ENCODE assay signal across 7 cellular contexts in the genomic region with DNA sequence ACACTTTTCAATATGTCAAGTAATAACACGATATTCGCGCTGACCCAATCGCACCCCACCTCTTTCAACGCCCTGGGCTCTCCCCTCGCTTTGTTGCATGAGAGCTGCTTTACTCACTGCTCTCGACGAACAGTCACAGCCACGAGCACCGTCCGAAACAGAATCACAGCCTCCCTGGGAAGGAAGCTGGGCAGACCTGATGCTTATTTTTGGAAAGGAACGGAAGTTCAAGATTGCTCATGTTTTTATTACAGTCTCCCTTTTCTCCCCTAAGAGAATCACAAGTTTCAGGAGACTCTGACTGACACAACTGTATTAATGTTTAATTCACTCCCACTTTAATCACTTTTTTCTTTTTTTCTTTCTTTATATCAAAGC.
DNase-seq lines count a peak whose midpoint lies in the region; ATAC-seq and TF ChIP-seq lines count a peak whose summit lies in the region.

No MANE protein-coding gene starts in this region.

- ATAC-seq in GM19035 (IDR thresholded peaks at IDR 0.05; ENCODE audit: unreplicated experiment) (peak; percentile 77), HG02943 (IDR thresholded peaks at IDR 0.05; ENCODE audit: low read depth, unreplicated experiment) (peak; percentile 59), activated B cell treated with CpG ODN at 0.5 μM for 24 hours (ENCODE audit: low read depth) (peak; percentile 78), left cardiac atrium (peak; percentile 60 to 69)

- POLR2A ChIA-PET in activated B cell treated with CpG ODN at 0.5 μM for 24 hours (lab: Charles Lee) = interaction anchor here (0.7 to 2.0 kb wide), 4 partner anchors 12 to 774 kb away, joined by 3 to 15 read pairs (median 4); a partner anchor contains a TSS

- H3K9me3 Mint-ChIP-seq in activated B cell treated with CpG ODN at 0.5 μM for 24 hours = no peaks in the 10 kb centered on the region

- no peak for TF ChIP-seq EP300 in transverse colon (IDR thresholded peaks at IDR 0.05; ENCODE audit: low read depth)

- H3K4me3 Mint-ChIP-seq in activated B cell treated with CpG ODN at 0.5 μM for 24 hours = peak overlapping the region; percentile 67

- H3K36me3 Mint-ChIP-seq in activated B cell treated with CpG ODN at 0.5 μM for 24 hours (ENCODE audit: low read depth) = peaks cover 65% of the 10 kb centered on the region

- in situ Hi-C loops in transverse colon (cut with MboI; ENCODE audit: low pct_ligation_motif_present in 1 of 4, low pct_unique_long_range_greater_than_20kb in 1 of 4, low sequenced_read_pairs in 3 of 4) = no loop called here

- WGBS in transverse colon (ENCODE audit: low coverage in 1 of 2), 2 donors = 66 to 78% methylated on average over 12 of the region's 12 CpGs

- H3K4me1 Mint-ChIP-seq in activated B cell treated with CpG ODN at 0.5 μM for 24 hours = peaks cover 79% of the 10 kb centered on the region

- H3K27ac ChIP-seq in transverse colon = peak overlapping the region in 3 of 4 donors; percentile 36 to 43 (median 43)

- H3K9me3 ChIP-seq in transverse colon (no peaks in the 10 kb centered on the region), BE2C (no peaks in the 10 kb centered on the region)

- H3K36me3 ChIP-seq in transverse colon = no peaks in the 10 kb centered on the region
- peaks cover 15% of the 10 kb centered on the region for H3K36me3 ChIP-seq in BE2C

- intact Hi-C loops in activated B cell treated with CpG ODN at 0.5 μM for 24 hours (cut with micrococcal nuclease) = loop anchor here (2.0 to 10.0 kb wide), 3 partner anchors 58 to 85 kb away; a partner anchor contains a TSS
- intact Hi-C loops in left cardiac atrium (cut with DNase I) = no loop called here
- intact Hi-C loops in transverse colon (cut with DNase I; ENCODE audit: low total_unique reads) = no loop called here

- peaks cover 18 to 52% (median 23%) of the 10 kb centered on the region in 4 donors for H3K4me1 ChIP-seq in transverse colon
- no peaks in the 10 kb centered on the region for H3K4me1 ChIP-seq in BE2C

- H3K27me3 ChIP-seq in transverse colon = no peaks in the 10 kb centered on the region
- no peaks in the 10 kb centered on the region for H3K27me3 ChIP-seq in BE2C

- TF ChIP-seq POLR2A in transverse colon (IDR thresholded peaks at IDR 0.05) = no peak

- H3K27ac Mint-ChIP-seq in activated B cell treated with CpG ODN at 0.5 μM for 24 hours = peak overlapping the region; percentile 71

- no peaks in the 10 kb centered on the region for H3K27me3 Mint-ChIP-seq in activated B cell treated with CpG ODN at 0.5 μM for 24 hours

- CTCF ChIA-PET in activated B cell treated with CpG ODN at 0.5 μM for 24 hours (lab: Charles Lee) = interaction anchor here (1.0 kb wide), 1 partner anchor 12 kb away, joined by 3 read pairs; no protein-coding TSS in a partner anchor

- H3K4me3 ChIP-seq in transverse colon (no peak overlapping the region), BE2C (ENCODE audit: low read depth, low read length) (no peak overlapping the region)

- TF ChIP-seq CTCF in activated B cell treated with CpG ODN at 0.5 μM for 24 hours (IDR thresholded peaks at IDR 0.05) (no peak), transverse colon (IDR thresholded peaks at IDR 0.05) (no peak), BE2C (IDR thresholded peaks at IDR 0.05; ENCODE audit: low read depth, low read length) (no peak)

- DNase-seq in activated B cell treated with CpG ODN at 0.5 μM for 24 hours (no peak), left cardiac atrium (no peak), transverse colon (no peak), BE2C (no peak), NCI-H1436 (lab: John Stamatoyannopoulos, UW) (no peak)
